In genomic region chr14:62081012-62081612, GRCh38 we compare ENCODE assay signal across 9 cellular contexts.
DNase-seq lines count a peak whose midpoint lies in the region; ATAC-seq lines count a peak whose summit lies in the region.
"Had no signal": no experiment of that assay in that cellular context is flagged by ENCODE, and none has a peak within 500 bp of the region (broad histone marks: within the 10 kb centered on the region; RNA-seq: fewer than 3 reads in every experiment).

No MANE protein-coding gene starts in this region.

- peaks cover 0 to 13% of the 10 kb centered on the region in 2 donors for H3K27me3 Mint-ChIP-seq in effector memory CD8-positive, alpha-beta T cell
- peaks cover 7% of the 10 kb centered on the region for H3K27me3 Mint-ChIP-seq in activated CD4-positive, alpha-beta T cell treated with anti-CD3 and anti-CD28 coated beads, Interleukin-2, amount 10 ng/mL, durations not matched to agents 7 days and 5 days

- H3K36me3 Mint-ChIP-seq in effector memory CD8-positive, alpha-beta T cell (ENCODE audit: insufficient read depth), result no peaks in the 10 kb centered on the region
- no peaks in the 10 kb centered on the region for H3K36me3 Mint-ChIP-seq in activated CD4-positive, alpha-beta T cell treated with anti-CD3 and anti-CD28 coated beads, Interleukin-2, amount 10 ng/mL, durations not matched to agents 7 days and 5 days (ENCODE audit: low read depth)

- POLR2A ChIA-PET in activated CD4-positive, alpha-beta T cell treated with anti-CD3 and anti-CD28 coated beads, Interleukin-2, amount 10 ng/mL, durations not matched to agents 7 days and 5 days (lab: Charles Lee), result no interaction called here

- no peak overlapping the region for H3K4me3 Mint-ChIP-seq in effector memory CD8-positive, alpha-beta T cell
- no peak overlapping the region for H3K4me3 Mint-ChIP-seq in activated CD4-positive, alpha-beta T cell treated with anti-CD3 and anti-CD28 coated beads, Interleukin-2, amount 10 ng/mL, durations not matched to agents 7 days and 5 days

- CTCF ChIA-PET in activated CD4-positive, alpha-beta T cell treated with anti-CD3 and anti-CD28 coated beads, Interleukin-2, amount 10 ng/mL, durations not matched to agents 7 days and 5 days (lab: Charles Lee), result no interaction called here

- DNase-seq in effector memory CD8-positive, alpha-beta T cell, result no peak
- DNase-seq in EL (no peak), SW480 (ENCODE audit: low spot score) (no peak)
- no peak for DNase-seq in activated CD4-positive, alpha-beta T cell treated with anti-CD3 and anti-CD28 coated beads, Interleukin-2, amount 10 ng/mL, durations not matched to agents 7 days and 5 days
- no peak for DNase-seq in activated CD4-positive, CD25-positive, alpha-beta regulatory T cell treated with anti-CD3 and anti-CD28 coated beads, Interleukin-2, amount 50 U/mL, for 72 hours
- DNase-seq: head of caudate nucleus had no signal

- H3K4me1 Mint-ChIP-seq in effector memory CD8-positive, alpha-beta T cell (ENCODE audit: low read depth in 2 of 2), result peaks cover 8 to 22% of the 10 kb centered on the region in 2 donors
- peaks cover 21% of the 10 kb centered on the region for H3K4me1 Mint-ChIP-seq in activated CD4-positive, alpha-beta T cell treated with anti-CD3 and anti-CD28 coated beads, Interleukin-2, amount 10 ng/mL, durations not matched to agents 7 days and 5 days

- H3K9me3 Mint-ChIP-seq in effector memory CD8-positive, alpha-beta T cell, result no peaks in the 10 kb centered on the region
- H3K9me3 Mint-ChIP-seq in activated CD4-positive, alpha-beta T cell treated with anti-CD3 and anti-CD28 coated beads, Interleukin-2, amount 10 ng/mL, durations not matched to agents 7 days and 5 days, result no peaks in the 10 kb centered on the region

- ATAC-seq in GM18870 (IDR thresholded peaks at IDR 0.05; ENCODE audit: unreplicated experiment) (peak; percentile 95), GM21619 (IDR thresholded peaks at IDR 0.05; ENCODE audit: unreplicated experiment) (peak; percentile 91), HG03342 (IDR thresholded peaks at IDR 0.05; ENCODE audit: unreplicated experiment) (peak; percentile 93)
- peak; percentile 27 for ATAC-seq in effector memory CD8-positive, alpha-beta T cell (replicated peaks)

- H3K27ac Mint-ChIP-seq in effector memory CD8-positive, alpha-beta T cell, result no peak overlapping the region
- H3K27ac Mint-ChIP-seq in activated CD4-positive, alpha-beta T cell treated with anti-CD3 and anti-CD28 coated beads, Interleukin-2, amount 10 ng/mL, durations not matched to agents 7 days and 5 days, result no peak overlapping the region

Comparison
In these comparisons a context has a peak if more than half of its experiments do, and no peak if none do; other contexts are left out.
1. ATAC-seq: peak in every context shown above with its lines; median percentile 95 in GM18870; 93 in HG03342; 91 in GM21619; 27 in effector memory CD8-positive, alpha-beta T cell.